In genomic region chr2:143280097-143280757, GRCh38 we compare ENCODE assay signal across 16 cellular contexts.
"Had no signal": no experiment of that assay in that cellular context is flagged by ENCODE, and none has a peak within 500 bp of the region (broad histone marks: within the 10 kb centered on the region; RNA-seq: fewer than 3 reads in every experiment).

No MANE protein-coding gene starts in this region.

- H3K4me3 ChIP-seq: hepatocyte, prostate gland, right lobe of liver, suprapubic skin had no signal

- H3K9me3 Mint-ChIP-seq: stimulated activated naive B cell treated with anti-CD40 and anti-IgM and Interleukin-4, amounts not matched to agents 10 μg/mL and 1 μg/mL and 100 μg/mL, for 72 hours; T-helper 1 cell treated with Interleukin-12 subunit alpha and Interleukin-12 subunit beta and Interleukin-4 antibody, amounts not matched to agents 30 μg/mL and 1 μg/mL, for 36 hours; type B pancreatic cell had no signal

- H3K4me3 Mint-ChIP-seq: mesothelial cell of epicardium; stimulated activated naive B cell treated with anti-CD40 and anti-IgM and Interleukin-4, amounts not matched to agents 10 μg/mL and 1 μg/mL and 100 μg/mL, for 72 hours; T-helper 1 cell treated with Interleukin-12 subunit alpha and Interleukin-12 subunit beta and Interleukin-4 antibody, amounts not matched to agents 30 μg/mL and 1 μg/mL, for 36 hours; type B pancreatic cell had no signal

- H3K36me3 Mint-ChIP-seq: mesothelial cell of epicardium, type B pancreatic cell had no signal

- H3K36me3 ChIP-seq: prostate gland, right lobe of liver, suprapubic skin had no signal

- H3K27ac Mint-ChIP-seq: mesothelial cell of epicardium; T-helper 1 cell treated with Interleukin-12 subunit alpha and Interleukin-12 subunit beta and Interleukin-4 antibody, amounts not matched to agents 30 μg/mL and 1 μg/mL, for 36 hours; type B pancreatic cell had no signal

- H3K79me2 ChIP-seq: hepatocyte had no signal

- H3K4me1 ChIP-seq: prostate gland, right lobe of liver, suprapubic skin had no signal

- ATAC-seq: activated CD4-positive, CD25-positive, alpha-beta regulatory T cell treated with anti-CD3 and anti-CD28 coated beads, Interleukin-2, amount 50 U/mL, for 24 hours; right lobe of liver; stimulated activated naive B cell treated with anti-CD40 and anti-IgM and Interleukin-4, amounts not matched to agents 10 μg/mL and 1 μg/mL and 100 μg/mL, for 72 hours had no signal

- H2AFZ ChIP-seq: hepatocyte had no signal

- H3K27me3 Mint-ChIP-seq: stimulated activated naive B cell treated with anti-CD40 and anti-IgM and Interleukin-4, amounts not matched to agents 10 μg/mL and 1 μg/mL and 100 μg/mL, for 72 hours; type B pancreatic cell had no signal

- H3K9me3 ChIP-seq: prostate gland, right lobe of liver, suprapubic skin had no signal

- H3K27ac ChIP-seq: hepatocyte, prostate gland, right lobe of liver, suprapubic skin had no signal

- DNase-seq: activated CD4-positive, alpha-beta T cell treated with anti-CD3 and anti-CD28 coated beads, Interleukin-2, amount 50 U/mL, for 48 hours; activated CD8-positive, alpha-beta memory T cell treated with anti-CD3 and anti-CD28 coated beads, Interleukin-2, amount 50 U/mL, for 48 hours; activated effector memory CD4-positive, alpha-beta T cell treated with Interleukin-2 at 50 U/mL for 16 hours; caudate nucleus; nucleus accumbens; right lobe of liver; SHP77 treated with DMSO at 0.1 percent for 48 hours; stimulated activated CD4-positive, alpha-beta T cell treated with anti-CD3 and anti-CD28 coated beads, Interleukin-1b, Interleukin-23, amount 100 ng/mL, for 48 hours; stimulated activated naive B cell treated with anti-CD40 and anti-IgM and Interleukin-4, amounts not matched to agents 10 μg/mL and 1 μg/mL and 100 μg/mL, for 72 hours had no signal

- H3K27me3 ChIP-seq: hepatocyte, right lobe of liver, suprapubic skin had no signal

- H3K4me2 ChIP-seq: hepatocyte had no signal
